Comparison of ENCODE assay signal across 8 cellular contexts in genomic region chr12:15856097-15856982, GRCh38. TPM values are rescaled to one million over a fixed set of nuclear protein-coding genes. Genes with fewer than 3 reads are reported as not detected.
DNase-seq lines count a peak whose midpoint lies in the region; ATAC-seq and TF ChIP-seq lines count a peak whose summit lies in the region.

No MANE protein-coding gene starts in this region.

- intact Hi-C loops in heart left ventricle (cut with DNase I): loop anchor here (1.0 to 10.0 kb wide), 11 partner anchors 64 to 582 kb away; partner anchors contain the start of gene EPS8 (in 2 of the 10)

- CTCF ChIA-PET in activated naive CD4-positive, alpha-beta T cell treated with anti-CD3 and anti-CD28 coated beads, Interleukin-2, amount 10 ng/mL, durations not matched to agents 7 days and 5 days (lab: Charles Lee): interaction anchor here (0.7 to 6.4 kb wide), 13 partner anchors 9 to 580 kb away, joined by 3 to 81 read pairs (median 4); no protein-coding TSS in a partner anchor

- H3K27me3 Mint-ChIP-seq in activated naive CD4-positive, alpha-beta T cell treated with anti-CD3 and anti-CD28 coated beads, Interleukin-2, amount 10 ng/mL, durations not matched to agents 7 days and 5 days: peaks cover 15% of the 10 kb centered on the region

- DNase-seq in NCI-H524 (lab: John Stamatoyannopoulos, UW) (peak; percentile 22 to 49), NCI-H524 treated with DMSO at 0.1 percent for 48 hours (lab: John Stamatoyannopoulos, UW) (no peak), NCI-H774 (lab: John Stamatoyannopoulos, UW) (peak; percentile 48), heart left ventricle (peak in 2 of 5 donors; percentile 37 to 44), retinal pigment epithelial cell (ENCODE audit: low read depth) (no peak), cortex of kidney (lab: John Stamatoyannopoulos, UW) (no peak)
- peak; percentile 60 for DNase-seq in activated naive CD4-positive, alpha-beta T cell treated with anti-CD3 and anti-CD28 coated beads, Interleukin-2, amount 10 ng/mL, durations not matched to agents 7 days and 5 days

- no peaks in the 10 kb centered on the region for H3K36me3 ChIP-seq in heart left ventricle

- peak; percentile 59 for ATAC-seq in HG02623 (IDR thresholded peaks at IDR 0.05; ENCODE audit: unreplicated experiment)
- peak in 3 of 4 donors; percentile 46 to 76 (median 67) for ATAC-seq in heart left ventricle

- H3K36me3 Mint-ChIP-seq in activated naive CD4-positive, alpha-beta T cell treated with anti-CD3 and anti-CD28 coated beads, Interleukin-2, amount 10 ng/mL, durations not matched to agents 7 days and 5 days: no peaks in the 10 kb centered on the region

- no peak for TF ChIP-seq POLR2A in heart left ventricle (IDR thresholded peaks at IDR 0.05)

- H3K4me3 ChIP-seq in heart left ventricle (no peak overlapping the region), retinal pigment epithelial cell (ENCODE audit: low read length) (no peak overlapping the region)

- no peaks in the 10 kb centered on the region for H3K9me3 Mint-ChIP-seq in activated naive CD4-positive, alpha-beta T cell treated with anti-CD3 and anti-CD28 coated beads, Interleukin-2, amount 10 ng/mL, durations not matched to agents 7 days and 5 days

- H3K27ac ChIP-seq in heart left ventricle: peak overlapping the region in 5 of 12 donors; percentile 1 to 45 (median 8)

- H3K4me1 ChIP-seq in heart left ventricle: peaks cover 0 to 7% (median under 1%) of the 10 kb centered on the region in 12 donors

- H3K27me3 ChIP-seq in heart left ventricle: peaks cover 0 to 6% (median 0%) of the 10 kb centered on the region in 9 donors

- WGBS in heart left ventricle, 4 donors: 32 to 43% (median 36%) methylated on average over 8 of the region's 8 CpGs

- no peak overlapping the region for H3K27ac Mint-ChIP-seq in activated naive CD4-positive, alpha-beta T cell treated with anti-CD3 and anti-CD28 coated beads, Interleukin-2, amount 10 ng/mL, durations not matched to agents 7 days and 5 days

- peak; percentile 64 to 94 (median 84) for TF ChIP-seq CTCF in heart left ventricle (IDR thresholded peaks at IDR 0.05)
- peak; percentile 72 for TF ChIP-seq CTCF in retinal pigment epithelial cell (conservative IDR thresholded peaks at IDR 0.05; ENCODE audit: low read depth, low read length)

- H3K4me1 Mint-ChIP-seq in activated naive CD4-positive, alpha-beta T cell treated with anti-CD3 and anti-CD28 coated beads, Interleukin-2, amount 10 ng/mL, durations not matched to agents 7 days and 5 days: no peaks in the 10 kb centered on the region

- no peak overlapping the region for H3K4me3 Mint-ChIP-seq in activated naive CD4-positive, alpha-beta T cell treated with anti-CD3 and anti-CD28 coated beads, Interleukin-2, amount 10 ng/mL, durations not matched to agents 7 days and 5 days

- no peaks in the 10 kb centered on the region for H3K9me3 ChIP-seq in heart left ventricle

RNA-seq across cellular contexts. Expression of gene STRAP, which starts 25.8 kb away (rescaled TPM):
- 100 to 1,000 TPM in 6 of 9 donors, 10 to 100 TPM in 3; 61.6 to 176 (median 111) TPM for total RNA-seq in heart left ventricle
- 100 to 1,000 TPM; 148 to 237 TPM for polyA plus RNA-seq in heart left ventricle

RNA-seq across cellular contexts. Expression of gene DERA, which starts 54.8 kb away (rescaled TPM):
- total RNA-seq in heart left ventricle: 10 to 100 TPM; 21.4 to 44.3 (median 23.8) TPM
- polyA plus RNA-seq in heart left ventricle: 10 to 100 TPM; 19.0 to 30.6 TPM

Comparison
In these comparisons a context has a peak if more than half of its experiments do, and no peak if none do; other contexts are left out.
1. DNase-seq: peak in NCI-H524 (2 of 2), NCI-H774 (single experiment) and activated naive CD4-positive, alpha-beta T cell treated with anti-CD3 and anti-CD28 coated beads, Interleukin-2, amount 10 ng/mL, durations not matched to agents 7 days and 5 days (single experiment); none in NCI-H524 treated with DMSO at 0.1 percent for 48 hours (single experiment), retinal pigment epithelial cell (single experiment) and cortex of kidney (single experiment).